9 cellular contexts compared by ENCODE assay signal in the genomic region with DNA sequence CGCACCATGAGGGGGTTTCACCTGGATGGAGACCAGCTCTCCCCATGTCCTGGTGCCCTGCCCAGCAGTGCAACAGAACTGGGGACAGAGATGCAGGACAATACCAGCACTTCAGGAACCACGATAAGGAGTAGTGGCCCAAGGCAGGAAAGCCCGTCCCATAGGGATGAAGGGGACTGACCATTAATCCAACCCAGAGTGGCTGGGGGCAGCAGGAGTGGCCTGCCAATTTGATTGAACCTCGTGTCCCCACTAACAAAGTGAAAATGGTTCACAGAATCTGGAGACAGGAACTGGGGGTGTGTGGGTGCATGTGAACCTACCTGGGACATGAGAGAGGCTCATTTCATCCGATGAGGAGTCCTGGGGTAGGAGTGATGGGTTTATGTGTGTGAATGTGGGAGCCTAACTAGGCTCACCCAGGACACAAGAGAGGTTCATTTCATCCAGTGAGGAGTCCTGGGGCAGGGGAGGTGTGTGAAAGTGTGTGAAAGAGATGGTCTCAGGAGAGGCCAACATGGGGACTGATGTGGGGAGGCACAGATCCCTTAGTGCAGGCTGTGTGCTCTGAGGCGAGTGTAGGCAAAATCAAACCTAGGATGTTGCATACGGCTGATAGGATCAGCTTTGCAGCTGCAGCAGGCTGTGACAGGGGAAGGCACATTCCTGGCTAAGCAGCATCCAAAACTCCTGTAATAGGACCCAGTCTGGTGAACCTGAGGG.
DNase-seq lines count a peak whose midpoint lies in the region; ATAC-seq, FAIRE-seq and TF ChIP-seq lines count a peak whose summit lies in the region.
"Had no signal": no experiment of that assay in that cellular context is flagged by ENCODE, and none has a peak within 500 bp of the region (broad histone marks: within the 10 kb centered on the region; RNA-seq: fewer than 3 reads in every experiment).

No MANE protein-coding gene starts in this region.

- no peak for TF ChIP-seq EP300 in sigmoid colon (IDR thresholded peaks at IDR 0.05)

- TF ChIP-seq CTCF in WI38 (IDR thresholded peaks at IDR 0.05; ENCODE audit: low read depth, low read length) (no peak), heart right ventricle (IDR thresholded peaks at IDR 0.05) (no peak), sigmoid colon (IDR thresholded peaks at IDR 0.05) (no peak)

- H3K4me3 ChIP-seq in WI38 (ENCODE audit: low read depth, low read length) (peak overlapping the region; percentile 57; the same call in 1 of the 2 replicates), heart right ventricle (peak overlapping the region in 8 of 10 donors; percentile 34 to 60 (median 54)), sigmoid colon (peak overlapping the region in 3 of 4 donors; percentile 44 to 51 (median 49))

- no peak for DNase-seq in HTR-8/SVneo (ENCODE audit: insufficient read length, low spot score)
- DNase-seq in heart right ventricle: no peak
- DNase-seq in sigmoid colon: no peak
- no peak for DNase-seq in posterior cingulate gyrus
- DNase-seq in AG08395 (ENCODE audit: low spot score): no peak
- DNase-seq in NCI-H146 treated with DMSO at 0.1 percent for 48 hours (lab: John Stamatoyannopoulos, UW; ENCODE audit: unreplicated experiment): no peak
- DNase-seq in HPDE6-E6E7 (ENCODE audit: extremely low spot score): no peak
- DNase-seq: NCI-H510A had no signal

- H3K4me1 ChIP-seq in heart right ventricle (peaks cover 6 to 34% (median 23%) of the 10 kb centered on the region in 9 donors), sigmoid colon (peaks cover 0 to 21% (median 12%) of the 10 kb centered on the region in 4 donors)

- peak in 5 of 8 donors; percentile 38 to 55 (median 45) for ATAC-seq in heart right ventricle

- H3K9me3 ChIP-seq in heart right ventricle: no peaks in the 10 kb centered on the region
- no peaks in the 10 kb centered on the region for H3K9me3 ChIP-seq in sigmoid colon

- H3K36me3 ChIP-seq in heart right ventricle (no peaks in the 10 kb centered on the region), sigmoid colon (no peaks in the 10 kb centered on the region)

- peak; percentile 67 for FAIRE-seq in HTR-8/SVneo (lab: Jason Lieb, UNC)

- H3K27ac ChIP-seq in heart right ventricle (peak overlapping the region; percentile 70 to 92 (median 82)), sigmoid colon (peak overlapping the region; percentile 65 to 84 (median 77))

- no peaks in the 10 kb centered on the region for H3K27me3 ChIP-seq in heart right ventricle
- H3K27me3 ChIP-seq in sigmoid colon: no peaks in the 10 kb centered on the region

- no peak for TF ChIP-seq POLR2A in sigmoid colon (IDR thresholded peaks at IDR 0.05)

- intact Hi-C loops in heart right ventricle (cut with DNase I) (loop anchor here in 1 of 10 donors (10.0 kb wide), 2 partner anchors 91 to 99 kb away; partner anchors contain the start of gene ZNF429), sigmoid colon (cut with DNase I) (no loop called here), posterior cingulate gyrus (cut with DNase I) (no loop called here)

- 61 to 68% methylated on average over 7 of the region's 7 CpGs for WGBS in heart right ventricle, 2 donors
- WGBS in sigmoid colon, 2 donors: 79% methylated on average over 7 of the region's 7 CpGs
